Comparison of ENCODE assay signal across 8 cellular contexts in genomic region chr6:56595490-56596122, GRCh38. TPM values are rescaled to one million over a fixed set of nuclear protein-coding genes. Genes with fewer than 3 reads are reported as not detected.
A peak's percentile ranks its signal among the peaks of the same experiment; 100 is the strongest.
DNase-seq lines count a peak whose midpoint lies in the region; TF ChIP-seq lines count a peak whose summit lies in the region.

No MANE protein-coding gene starts in this region.

- no peak overlapping the region for H3K4me2 ChIP-seq in GM23248 (ENCODE audit: unreplicated experiment)

- peaks cover 83% of the 10 kb centered on the region for H3F3A ChIP-seq in GM23248 (ENCODE audit: insufficient read depth)

- in situ Hi-C loops in GM23248 (cut with MboI): loop anchor here (10.0 kb wide), 1 partner anchor 241 kb away; no protein-coding TSS in a partner anchor
- in situ Hi-C loops in SK-MEL-5 (cut with HindIII; ENCODE audit: low pct_unique_long_range_greater_than_20kb, low sequenced_read_pairs): no loop called here

- H3K9me2 ChIP-seq in GM23248 (ENCODE audit: insufficient read depth): no peaks in the 10 kb centered on the region

- WGBS in GM23248 (ENCODE audit: low coverage in 1 of 2, low lambda C conversion rate in 2 of 2, missing lambda C conversion rate in 2 of 2), 2 experiments: 41% methylated on average over 6 of the region's 6 CpGs

- no peaks in the 10 kb centered on the region for H4K20me1 ChIP-seq in GM23248 (ENCODE audit: insufficient read depth)

- DNase-seq in GM06990 (ENCODE audit: extremely low read depth, insufficient read length) (peak; percentile 49), GM23248 (peak; percentile 77), LoVo (ENCODE audit: low spot score) (peak; percentile 36), SK-MEL-5 (ENCODE audit: low read depth, low spot score) (peak; percentile 51), astrocyte of the hippocampus (ENCODE audit: low read depth, low spot score) (peak; percentile 73), iPS-NIHi7 (ENCODE audit: extremely low spot score) (peak; percentile 64), GOT3 (lab: John Stamatoyannopoulos, UW) (no peak)
- DNase-seq in stimulated activated CD4-positive, alpha-beta T cell treated with anti-CD3 and anti-CD28 coated beads, Interleukin-1b, Interleukin-23, amount 100 ng/mL, for 4 hours (ENCODE audit: low read depth in 2 of 2): peak; percentile 18 to 33

- H3K4me3 ChIP-seq in GM06990 (replicated peaks; ENCODE audit: low read depth, low read length) (no peak overlapping the region), GM23248 (no peak overlapping the region)

- H3K4me1 ChIP-seq in GM23248 (ENCODE audit: insufficient read depth): peaks cover 9% of the 10 kb centered on the region; the same call in 1 of the 2 replicates

- H3K36me3 ChIP-seq in GM06990 (ENCODE audit: control insufficient read depth, insufficient read depth, low read length) (peaks cover 10% of the 10 kb centered on the region), GM23248 (ENCODE audit: low read depth) (peaks cover 81% of the 10 kb centered on the region)

- no peaks in the 10 kb centered on the region for H3K9me3 ChIP-seq in GM23248 (ENCODE audit: low read depth)

- no peak overlapping the region for H3K9ac ChIP-seq in GM23248

- H3K79me2 ChIP-seq in GM23248 (ENCODE audit: insufficient read depth): peaks cover 18% of the 10 kb centered on the region; the same call in 1 of the 2 replicates

- no peak overlapping the region for H2AFZ ChIP-seq in GM23248

- H3K27me3 ChIP-seq in GM06990 (replicated peaks; ENCODE audit: control insufficient read depth, insufficient read depth, low read length) (no peaks in the 10 kb centered on the region), GM23248 (replicated peaks; ENCODE audit: insufficient read depth) (no peaks in the 10 kb centered on the region)

- peak; percentile 75 for TF ChIP-seq CTCF in GM06990 (IDR thresholded peaks at IDR 0.05; ENCODE audit: insufficient read depth, low read length, poor library complexity, severe bottlenecking)

- H3K27ac ChIP-seq in GM23248: peak overlapping the region; percentile 19; the same call in 1 of the 2 replicates

RNA-seq across cellular contexts. Expression of gene DST, which starts 47.1 kb away (rescaled TPM):
- 322 and 411 TPM in 2 replicates for total RNA-seq in GM23248 (2014; rRNA removed; shearing (Covaris generic))
- polyA plus RNA-seq in GM23248 (2016; fragmentation: Nextera tagmentation; extraction: Ambion mirVana): 142 and 181 TPM in 2 replicates
- total RNA-seq in SK-MEL-5 (2014; rRNA removed; shearing (Covaris generic)): 86.4 and 92.3 TPM in 2 replicates
- polyA plus RNA-seq in SK-MEL-5 (2015; cell fraction: cytosol; rRNA removed): 50.0 and 61.5 TPM in 2 replicates
- polyA plus RNA-seq in SK-MEL-5 (2015; cell fraction: nucleus; rRNA removed): 221 and 279 TPM in 2 replicates
